Comparison of ENCODE assay signal across 1 cellular context in the genomic region with DNA sequence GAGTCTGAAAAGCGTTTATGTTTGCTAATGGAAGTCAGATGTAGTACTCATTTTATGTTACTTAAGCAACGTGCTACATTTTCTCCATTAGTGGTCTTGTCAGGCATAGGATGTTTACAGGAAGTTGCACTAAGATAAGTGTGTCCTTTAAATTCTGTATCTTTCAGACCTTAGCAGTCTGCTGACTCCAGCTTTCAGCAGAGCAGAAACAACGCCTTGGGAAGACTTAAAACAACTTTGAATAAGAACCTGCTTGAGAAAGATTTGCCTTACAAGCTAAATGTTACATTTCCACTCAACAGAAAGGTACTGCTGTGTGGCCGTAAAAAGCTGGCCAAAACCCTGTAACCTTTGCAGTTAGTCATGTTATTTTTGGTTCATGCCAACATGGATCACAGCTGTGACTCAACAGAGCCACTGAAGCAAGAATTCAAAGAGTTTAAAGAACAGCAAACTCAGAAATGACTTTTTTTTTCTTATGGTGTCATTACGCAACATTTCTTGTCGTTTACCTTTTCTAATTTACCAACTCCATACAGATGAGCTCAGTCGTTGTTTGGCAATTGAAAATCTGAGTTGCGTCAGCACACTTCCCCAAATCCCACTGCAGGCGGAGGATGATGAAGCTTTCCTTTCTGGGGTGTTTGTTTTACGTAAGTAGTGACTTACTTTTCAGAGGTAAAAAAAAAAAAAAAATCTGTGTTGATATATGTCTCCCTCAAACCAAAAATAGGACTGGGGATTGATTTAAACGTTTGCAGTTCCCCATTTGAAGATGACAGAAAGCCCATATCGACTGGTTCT.
A peak's percentile ranks its signal among the peaks of the same experiment; 100 is the strongest.
TF ChIP-seq lines count a peak whose summit lies in the region.

No MANE protein-coding gene starts in this region.

TF ChIP-seq in K562, 482 proteins besides CTCF, POLR2A, EP300 and RAD21 (continued from another document and continues in another):
- TF ChIP-seq ZBTB43 (CRISPR knock-in tag; IDR thresholded peaks at IDR 0.05) (no peak), CHD1 (IDR thresholded peaks at IDR 0.05; ENCODE audit: low read length) (no peak), FOXM1 (IDR thresholded peaks at IDR 0.05; ENCODE audit: low read depth) (no peak), FOXM1 (CRISPR knock-in tag; IDR thresholded peaks at IDR 0.05; ENCODE audit: low read depth) (no peak), ZNF436 (CRISPR knock-in tag; IDR thresholded peaks at IDR 0.05) (no peak), NR2C1 (IDR thresholded peaks at IDR 0.05) (no peak), NR2C1 (tag; IDR thresholded peaks at IDR 0.05) (peak; percentile 47), ZNF174 (CRISPR knock-in tag; IDR thresholded peaks at IDR 0.05) (no peak), CC2D1A (IDR thresholded peaks at IDR 0.05) (no peak), EP400 (IDR thresholded peaks at IDR 0.05) (peak; percentile 59; the same call in 1 of the 2 replicates), HMG20B (CRISPR knock-in tag; IDR thresholded peaks at IDR 0.05) (no peak), PHTF2 (CRISPR knock-in tag; IDR thresholded peaks at IDR 0.05) (no peak), DDX20 (tag; IDR thresholded peaks at IDR 0.05; ENCODE audit: low read depth) (no peak), ZNF12 (CRISPR knock-in tag; IDR thresholded peaks at IDR 0.05) (no peak), TCF3 (CRISPR knock-in tag; IDR thresholded peaks at IDR 0.05) (peak; percentile 38), PCBP1 (IDR thresholded peaks at IDR 0.05; ENCODE audit: low read depth, low read length, poor library complexity, severe bottlenecking) (no peak), ZNF316 (IDR thresholded peaks at IDR 0.05) (no peak), HDGF (IDR thresholded peaks at IDR 0.05) (no peak), TEAD4 (IDR thresholded peaks at IDR 0.05; ENCODE audit: low read length) (peak; percentile 19; the same call in 1 of the 2 replicates), TEAD4 (CRISPR knock-in tag; IDR thresholded peaks at IDR 0.05; ENCODE audit: borderline replicate concordance) (no peak), SREBF2 (CRISPR knock-in tag; IDR thresholded peaks at IDR 0.05) (no peak), TCFL5 (CRISPR knock-in tag; conservative IDR thresholded peaks at IDR 0.05) (no peak), SAFB (IDR thresholded peaks at IDR 0.05; ENCODE audit: borderline replicate concordance, low read depth, low read length) (no peak), ATF4 (CRISPR knock-in tag; IDR thresholded peaks at IDR 0.05) (peak; percentile 90), ELK3 (CRISPR knock-in tag; IDR thresholded peaks at IDR 0.05) (no peak), ATF7 (IDR thresholded peaks at IDR 0.05) (peak; percentile 95), HNRNPH1 (optimal IDR thresholded peaks at IDR 0.05; ENCODE audit: low read depth, low read length) (no peak), ZNF507 (tag; conservative IDR thresholded peaks at IDR 0.05) (no peak), ZNF431 (CRISPR knock-in tag; IDR thresholded peaks at IDR 0.05) (no peak), GATA2 (CRISPR knock-in tag; IDR thresholded peaks at IDR 0.05) (no peak), PCBP2 (IDR thresholded peaks at IDR 0.05; ENCODE audit: low read depth, low read length, poor library complexity, severe bottlenecking) (no peak), NFIC (IDR thresholded peaks at IDR 0.05) (no peak), ZC3H4 (CRISPR knock-in tag; IDR thresholded peaks at IDR 0.05; ENCODE audit: borderline replicate concordance) (no peak), ATF1 (CRISPR knock-in tag; IDR thresholded peaks at IDR 0.05) (no peak), ATF1 (tag; IDR thresholded peaks at IDR 0.05) (peak; percentile 78), SIX5 (IDR thresholded peaks at IDR 0.05; ENCODE audit: borderline replicate concordance in 1 of 2, insufficient read depth in 1 of 2, low read depth in 1 of 2, low read length in 2 of 2) (no peak), COPS2 (conservative IDR thresholded peaks at IDR 0.05) (no peak), CXXC5 (CRISPR knock-in tag; IDR thresholded peaks at IDR 0.05) (peak; percentile 59)
- TF ChIP-seq, protein P1, sequence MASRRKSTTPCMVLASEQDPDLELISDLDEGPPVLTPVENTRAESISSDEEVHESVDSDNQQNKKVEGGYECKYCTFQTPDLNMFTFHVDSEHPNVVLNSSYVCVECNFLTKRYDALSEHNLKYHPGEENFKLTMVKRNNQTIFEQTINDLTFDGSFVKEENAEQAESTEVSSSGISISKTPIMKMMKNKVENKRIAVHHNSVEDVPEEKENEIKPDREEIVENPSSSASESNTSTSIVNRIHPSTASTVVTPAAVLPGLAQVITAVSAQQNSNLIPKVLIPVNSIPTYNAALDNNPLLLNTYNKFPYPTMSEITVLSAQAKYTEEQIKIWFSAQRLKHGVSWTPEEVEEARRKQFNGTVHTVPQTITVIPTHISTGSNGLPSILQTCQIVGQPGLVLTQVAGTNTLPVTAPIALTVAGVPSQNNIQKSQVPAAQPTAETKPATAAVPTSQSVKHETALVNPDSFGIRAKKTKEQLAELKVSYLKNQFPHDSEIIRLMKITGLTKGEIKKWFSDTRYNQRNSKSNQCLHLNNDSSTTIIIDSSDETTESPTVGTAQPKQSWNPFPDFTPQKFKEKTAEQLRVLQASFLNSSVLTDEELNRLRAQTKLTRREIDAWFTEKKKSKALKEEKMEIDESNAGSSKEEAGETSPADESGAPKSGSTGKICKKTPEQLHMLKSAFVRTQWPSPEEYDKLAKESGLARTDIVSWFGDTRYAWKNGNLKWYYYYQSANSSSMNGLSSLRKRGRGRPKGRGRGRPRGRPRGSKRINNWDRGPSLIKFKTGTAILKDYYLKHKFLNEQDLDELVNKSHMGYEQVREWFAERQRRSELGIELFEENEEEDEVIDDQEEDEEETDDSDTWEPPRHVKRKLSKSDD (conservative IDR thresholded peaks at IDR 0.05; ENCODE audit: low read length), result no peak
- TF ChIP-seq, protein P2, sequence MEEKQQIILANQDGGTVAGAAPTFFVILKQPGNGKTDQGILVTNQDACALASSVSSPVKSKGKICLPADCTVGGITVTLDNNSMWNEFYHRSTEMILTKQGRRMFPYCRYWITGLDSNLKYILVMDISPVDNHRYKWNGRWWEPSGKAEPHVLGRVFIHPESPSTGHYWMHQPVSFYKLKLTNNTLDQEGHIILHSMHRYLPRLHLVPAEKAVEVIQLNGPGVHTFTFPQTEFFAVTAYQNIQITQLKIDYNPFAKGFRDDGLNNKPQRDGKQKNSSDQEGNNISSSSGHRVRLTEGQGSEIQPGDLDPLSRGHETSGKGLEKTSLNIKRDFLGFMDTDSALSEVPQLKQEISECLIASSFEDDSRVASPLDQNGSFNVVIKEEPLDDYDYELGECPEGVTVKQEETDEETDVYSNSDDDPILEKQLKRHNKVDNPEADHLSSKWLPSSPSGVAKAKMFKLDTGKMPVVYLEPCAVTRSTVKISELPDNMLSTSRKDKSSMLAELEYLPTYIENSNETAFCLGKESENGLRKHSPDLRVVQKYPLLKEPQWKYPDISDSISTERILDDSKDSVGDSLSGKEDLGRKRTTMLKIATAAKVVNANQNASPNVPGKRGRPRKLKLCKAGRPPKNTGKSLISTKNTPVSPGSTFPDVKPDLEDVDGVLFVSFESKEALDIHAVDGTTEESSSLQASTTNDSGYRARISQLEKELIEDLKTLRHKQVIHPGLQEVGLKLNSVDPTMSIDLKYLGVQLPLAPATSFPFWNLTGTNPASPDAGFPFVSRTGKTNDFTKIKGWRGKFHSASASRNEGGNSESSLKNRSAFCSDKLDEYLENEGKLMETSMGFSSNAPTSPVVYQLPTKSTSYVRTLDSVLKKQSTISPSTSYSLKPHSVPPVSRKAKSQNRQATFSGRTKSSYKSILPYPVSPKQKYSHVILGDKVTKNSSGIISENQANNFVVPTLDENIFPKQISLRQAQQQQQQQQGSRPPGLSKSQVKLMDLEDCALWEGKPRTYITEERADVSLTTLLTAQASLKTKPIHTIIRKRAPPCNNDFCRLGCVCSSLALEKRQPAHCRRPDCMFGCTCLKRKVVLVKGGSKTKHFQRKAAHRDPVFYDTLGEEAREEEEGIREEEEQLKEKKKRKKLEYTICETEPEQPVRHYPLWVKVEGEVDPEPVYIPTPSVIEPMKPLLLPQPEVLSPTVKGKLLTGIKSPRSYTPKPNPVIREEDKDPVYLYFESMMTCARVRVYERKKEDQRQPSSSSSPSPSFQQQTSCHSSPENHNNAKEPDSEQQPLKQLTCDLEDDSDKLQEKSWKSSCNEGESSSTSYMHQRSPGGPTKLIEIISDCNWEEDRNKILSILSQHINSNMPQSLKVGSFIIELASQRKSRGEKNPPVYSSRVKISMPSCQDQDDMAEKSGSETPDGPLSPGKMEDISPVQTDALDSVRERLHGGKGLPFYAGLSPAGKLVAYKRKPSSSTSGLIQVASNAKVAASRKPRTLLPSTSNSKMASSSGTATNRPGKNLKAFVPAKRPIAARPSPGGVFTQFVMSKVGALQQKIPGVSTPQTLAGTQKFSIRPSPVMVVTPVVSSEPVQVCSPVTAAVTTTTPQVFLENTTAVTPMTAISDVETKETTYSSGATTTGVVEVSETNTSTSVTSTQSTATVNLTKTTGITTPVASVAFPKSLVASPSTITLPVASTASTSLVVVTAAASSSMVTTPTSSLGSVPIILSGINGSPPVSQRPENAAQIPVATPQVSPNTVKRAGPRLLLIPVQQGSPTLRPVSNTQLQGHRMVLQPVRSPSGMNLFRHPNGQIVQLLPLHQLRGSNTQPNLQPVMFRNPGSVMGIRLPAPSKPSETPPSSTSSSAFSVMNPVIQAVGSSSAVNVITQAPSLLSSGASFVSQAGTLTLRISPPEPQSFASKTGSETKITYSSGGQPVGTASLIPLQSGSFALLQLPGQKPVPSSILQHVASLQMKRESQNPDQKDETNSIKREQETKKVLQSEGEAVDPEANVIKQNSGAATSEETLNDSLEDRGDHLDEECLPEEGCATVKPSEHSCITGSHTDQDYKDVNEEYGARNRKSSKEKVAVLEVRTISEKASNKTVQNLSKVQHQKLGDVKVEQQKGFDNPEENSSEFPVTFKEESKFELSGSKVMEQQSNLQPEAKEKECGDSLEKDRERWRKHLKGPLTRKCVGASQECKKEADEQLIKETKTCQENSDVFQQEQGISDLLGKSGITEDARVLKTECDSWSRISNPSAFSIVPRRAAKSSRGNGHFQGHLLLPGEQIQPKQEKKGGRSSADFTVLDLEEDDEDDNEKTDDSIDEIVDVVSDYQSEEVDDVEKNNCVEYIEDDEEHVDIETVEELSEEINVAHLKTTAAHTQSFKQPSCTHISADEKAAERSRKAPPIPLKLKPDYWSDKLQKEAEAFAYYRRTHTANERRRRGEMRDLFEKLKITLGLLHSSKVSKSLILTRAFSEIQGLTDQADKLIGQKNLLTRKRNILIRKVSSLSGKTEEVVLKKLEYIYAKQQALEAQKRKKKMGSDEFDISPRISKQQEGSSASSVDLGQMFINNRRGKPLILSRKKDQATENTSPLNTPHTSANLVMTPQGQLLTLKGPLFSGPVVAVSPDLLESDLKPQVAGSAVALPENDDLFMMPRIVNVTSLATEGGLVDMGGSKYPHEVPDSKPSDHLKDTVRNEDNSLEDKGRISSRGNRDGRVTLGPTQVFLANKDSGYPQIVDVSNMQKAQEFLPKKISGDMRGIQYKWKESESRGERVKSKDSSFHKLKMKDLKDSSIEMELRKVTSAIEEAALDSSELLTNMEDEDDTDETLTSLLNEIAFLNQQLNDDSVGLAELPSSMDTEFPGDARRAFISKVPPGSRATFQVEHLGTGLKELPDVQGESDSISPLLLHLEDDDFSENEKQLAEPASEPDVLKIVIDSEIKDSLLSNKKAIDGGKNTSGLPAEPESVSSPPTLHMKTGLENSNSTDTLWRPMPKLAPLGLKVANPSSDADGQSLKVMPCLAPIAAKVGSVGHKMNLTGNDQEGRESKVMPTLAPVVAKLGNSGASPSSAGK (IDR thresholded peaks at IDR 0.05), result peak; percentile 59
- TF ChIP-seq, protein P3, sequence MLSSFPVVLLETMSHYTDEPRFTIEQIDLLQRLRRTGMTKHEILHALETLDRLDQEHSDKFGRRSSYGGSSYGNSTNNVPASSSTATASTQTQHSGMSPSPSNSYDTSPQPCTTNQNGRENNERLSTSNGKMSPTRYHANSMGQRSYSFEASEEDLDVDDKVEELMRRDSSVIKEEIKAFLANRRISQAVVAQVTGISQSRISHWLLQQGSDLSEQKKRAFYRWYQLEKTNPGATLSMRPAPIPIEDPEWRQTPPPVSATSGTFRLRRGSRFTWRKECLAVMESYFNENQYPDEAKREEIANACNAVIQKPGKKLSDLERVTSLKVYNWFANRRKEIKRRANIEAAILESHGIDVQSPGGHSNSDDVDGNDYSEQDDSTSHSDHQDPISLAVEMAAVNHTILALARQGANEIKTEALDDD (IDR thresholded peaks at IDR 0.05), result 0 out of 2 replicates have a peak, but pooled peaks have one; percentile 65
- TF ChIP-seq, protein P4, sequence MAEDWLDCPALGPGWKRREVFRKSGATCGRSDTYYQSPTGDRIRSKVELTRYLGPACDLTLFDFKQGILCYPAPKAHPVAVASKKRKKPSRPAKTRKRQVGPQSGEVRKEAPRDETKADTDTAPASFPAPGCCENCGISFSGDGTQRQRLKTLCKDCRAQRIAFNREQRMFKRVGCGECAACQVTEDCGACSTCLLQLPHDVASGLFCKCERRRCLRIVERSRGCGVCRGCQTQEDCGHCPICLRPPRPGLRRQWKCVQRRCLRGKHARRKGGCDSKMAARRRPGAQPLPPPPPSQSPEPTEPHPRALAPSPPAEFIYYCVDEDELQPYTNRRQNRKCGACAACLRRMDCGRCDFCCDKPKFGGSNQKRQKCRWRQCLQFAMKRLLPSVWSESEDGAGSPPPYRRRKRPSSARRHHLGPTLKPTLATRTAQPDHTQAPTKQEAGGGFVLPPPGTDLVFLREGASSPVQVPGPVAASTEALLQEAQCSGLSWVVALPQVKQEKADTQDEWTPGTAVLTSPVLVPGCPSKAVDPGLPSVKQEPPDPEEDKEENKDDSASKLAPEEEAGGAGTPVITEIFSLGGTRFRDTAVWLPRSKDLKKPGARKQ (CRISPR knock-in tag; IDR thresholded peaks at IDR 0.05), result no peak
